In the genomic region with DNA sequence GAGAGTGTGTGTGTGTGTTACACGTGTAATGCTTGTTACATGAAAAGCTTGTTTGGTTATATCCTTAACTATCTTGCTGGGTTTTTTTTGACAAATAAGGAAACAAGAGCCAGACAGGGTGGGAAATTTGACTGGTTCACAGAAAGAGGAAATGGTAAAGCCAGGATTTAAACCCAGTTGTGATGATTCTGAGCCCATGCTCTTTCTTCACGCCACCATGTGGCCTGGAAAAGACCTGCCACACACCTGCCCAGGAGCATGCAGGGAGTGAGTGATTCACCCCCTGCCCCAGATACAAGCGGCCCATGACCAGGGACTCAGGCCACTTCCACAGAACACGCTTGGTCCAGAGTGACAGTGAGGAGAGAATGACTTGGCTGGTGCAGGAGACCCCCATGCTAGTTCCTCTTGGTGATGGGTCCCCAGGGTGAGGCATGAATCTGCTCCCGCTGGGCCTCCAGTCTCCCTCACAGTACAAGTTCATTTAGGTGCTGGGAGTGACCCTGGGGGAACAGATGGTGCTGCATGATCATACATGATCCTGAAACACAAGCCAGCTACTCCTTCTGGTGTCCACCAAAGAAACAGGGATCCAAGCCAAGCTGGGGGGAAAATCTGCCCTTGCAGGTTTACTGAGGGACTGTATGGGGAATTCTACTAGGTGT, we compare ENCODE assay signal across 13 cellular contexts. TPM values are rescaled to one million over a fixed set of nuclear protein-coding genes. Genes with fewer than 3 reads are reported as not detected.
DNase-seq lines count a peak whose midpoint lies in the region; ATAC-seq, FAIRE-seq and TF ChIP-seq lines count a peak whose summit lies in the region.
"Had no signal": no experiment of that assay in that cellular context is flagged by ENCODE, and none has a peak within 500 bp of the region (broad histone marks: within the 10 kb centered on the region; RNA-seq: fewer than 3 reads in every experiment).

No MANE protein-coding gene starts in this region.

- no peak for FAIRE-seq in keratinocyte (lab: Jason Lieb, UNC)
- FAIRE-seq: endometrium had no signal

- peaks cover 6% of the 10 kb centered on the region; the same call in 1 of the 2 replicates for H3K27me3 ChIP-seq in PC-9 (ENCODE audit: insufficient read depth, low read depth)
- H3K27me3 ChIP-seq in keratinocyte (ENCODE audit: control insufficient read depth, extremely low read depth, insufficient read depth, low read length), result no peaks in the 10 kb centered on the region

- H4K20me1 ChIP-seq in PC-9 (ENCODE audit: insufficient read depth) (no peaks in the 10 kb centered on the region), keratinocyte (ENCODE audit: control insufficient read depth, extremely low read depth, insufficient read depth, low read length) (no peaks in the 10 kb centered on the region)

- intact Hi-C loops in CD14-positive monocyte (cut with micrococcal nuclease) (no loop called here), PC-9 (cut with micrococcal nuclease; ENCODE audit: unreplicated experiment) (no loop called here)

- no peaks in the 10 kb centered on the region for H3K9me2 ChIP-seq in PC-9 (ENCODE audit: insufficient read depth)

- dilution Hi-C loops in keratinocyte (cut with MboI; ENCODE audit: extremely low pct_ligation_motif_present, low sequenced_read_pairs), result no loop called here

- H3F3A ChIP-seq in PC-9 (ENCODE audit: insufficient read depth, low read depth), result no peaks in the 10 kb centered on the region

- H3K36me3 ChIP-seq in PC-9 (ENCODE audit: low read depth), result no peaks in the 10 kb centered on the region
- H3K36me3 ChIP-seq in keratinocyte (ENCODE audit: control insufficient read depth in 2 of 2, extremely low read depth in 1 of 2, insufficient read depth in 2 of 2, low read length in 2 of 2), result no peaks in the 10 kb centered on the region

- H3K4me2 ChIP-seq in PC-9 (no peak overlapping the region), keratinocyte (ENCODE audit: control insufficient read depth, extremely low read depth, insufficient read depth, low read depth, low read length) (no peak overlapping the region)

- CTCF ChIA-PET in PC-9 (lab: Charles Lee), result interaction anchor here (0.6 kb wide), 1 partner anchor 89 kb away, joined by 3 read pairs; no protein-coding TSS in a partner anchor

- H2AFZ ChIP-seq in PC-9 (no peak overlapping the region), keratinocyte (ENCODE audit: control insufficient read depth, low read length) (no peak overlapping the region)

- H3K79me2 ChIP-seq in PC-9 (ENCODE audit: low read depth) (no peaks in the 10 kb centered on the region), keratinocyte (ENCODE audit: control insufficient read depth, insufficient read depth, low read length) (no peaks in the 10 kb centered on the region)

- H3K36me3 Mint-ChIP-seq in CD14-positive monocyte, result no peaks in the 10 kb centered on the region
- H3K36me3 Mint-ChIP-seq: activated naive CD8-positive, alpha-beta T cell treated with anti-CD3 and anti-CD28 coated beads, Interleukin-2, amount 10 ng/mL, durations not matched to agents 7 days and 5 days; CD4-positive, CD25-positive, alpha-beta regulatory T cell had no signal

- H3K4me1 ChIP-seq in PC-9 (replicated peaks; ENCODE audit: insufficient read depth), result peaks cover 15% of the 10 kb centered on the region
- H3K4me1 ChIP-seq in keratinocyte (ENCODE audit: control insufficient read depth, extremely low read depth, insufficient read depth, low read length), result peaks cover 13% of the 10 kb centered on the region

- H3K9me3 Mint-ChIP-seq in CD14-positive monocyte, result peaks cover 0 to 2% (median 0%) of the 10 kb centered on the region in 7 donors
- H3K9me3 Mint-ChIP-seq: activated naive CD8-positive, alpha-beta T cell treated with anti-CD3 and anti-CD28 coated beads, Interleukin-2, amount 10 ng/mL, durations not matched to agents 7 days and 5 days; CD4-positive, CD25-positive, alpha-beta regulatory T cell; neural crest cell had no signal

- no peak overlapping the region for H3K4me3 Mint-ChIP-seq in CD14-positive monocyte
- H3K4me3 Mint-ChIP-seq: activated CD8-positive, alpha-beta T cell treated with anti-CD3 and anti-CD28 coated beads, Interleukin-2, amount 10 ng/mL, durations not matched to agents 7 days and 5 days; activated naive CD8-positive, alpha-beta T cell treated with anti-CD3 and anti-CD28 coated beads, Interleukin-2, amount 10 ng/mL, durations not matched to agents 7 days and 5 days; CD4-positive, CD25-positive, alpha-beta regulatory T cell; neural crest cell had no signal

- H3K9ac ChIP-seq in keratinocyte (ENCODE audit: control insufficient read depth, extremely low read depth, insufficient read depth, low read length), result no peak overlapping the region

- H3K4me3 ChIP-seq in PC-9 (no peak overlapping the region), keratinocyte (ENCODE audit: control insufficient read depth in 2 of 3, extremely low read depth in 1 of 3, insufficient read depth in 2 of 3, low read depth in 1 of 3, low read length in 3 of 3) (no peak overlapping the region)

- H3K9me3 ChIP-seq in PC-9 (ENCODE audit: insufficient read depth, low read depth) (no peaks in the 10 kb centered on the region), keratinocyte (ENCODE audit: control insufficient read depth, low read depth, low read length) (no peaks in the 10 kb centered on the region)

- TF ChIP-seq CTCF in CD14-positive monocyte (IDR thresholded peaks at IDR 0.05) (peak; percentile 16), PC-9 (conservative IDR thresholded peaks at IDR 0.05) (peak; percentile 36; the same call in 1 of the 2 replicates), keratinocyte (optimal IDR thresholded peaks at IDR 0.05 in 1 of 3, IDR thresholded peaks at IDR 0.05 in 1 of 3, conservative IDR thresholded peaks at IDR 0.05 in 1 of 3; ENCODE audit: extremely low read depth in 1 of 3, insufficient read depth in 2 of 3, low read length in 3 of 3) (peak; percentile 21 to 42 (median 30))

- H3K27me3 Mint-ChIP-seq in CD14-positive monocyte (ENCODE audit: low read depth in 3 of 3), result peaks cover 12 to 16% (median 14%) of the 10 kb centered on the region in 3 donors

- H3K27ac Mint-ChIP-seq in CD14-positive monocyte, result peak overlapping the region in 1 of 7 donors; percentile 24
- H3K27ac Mint-ChIP-seq: activated CD8-positive, alpha-beta T cell treated with anti-CD3 and anti-CD28 coated beads, Interleukin-2, amount 10 ng/mL, durations not matched to agents 7 days and 5 days; activated naive CD8-positive, alpha-beta T cell treated with anti-CD3 and anti-CD28 coated beads, Interleukin-2, amount 10 ng/mL, durations not matched to agents 7 days and 5 days; CD4-positive, CD25-positive, alpha-beta regulatory T cell had no signal

- ATAC-seq in GM19463 (IDR thresholded peaks at IDR 0.05; ENCODE audit: unreplicated experiment) (peak; percentile 40), GM18520 (IDR thresholded peaks at IDR 0.05; ENCODE audit: unreplicated experiment) (no peak)
- ATAC-seq: activated CD8-positive, alpha-beta T cell treated with anti-CD3 and anti-CD28 coated beads, Interleukin-2, amount 10 ng/mL, durations not matched to agents 7 days and 5 days had no signal

- POLR2A ChIA-PET in PC-9 (lab: Charles Lee; ENCODE audit: unreplicated experiment), result no interaction called here

- no peak overlapping the region for H3K27ac ChIP-seq in PC-9
- H3K27ac ChIP-seq in keratinocyte (ENCODE audit: control insufficient read depth, insufficient read depth, low read length), result no peak overlapping the region

- H3K4me1 Mint-ChIP-seq in CD14-positive monocyte, result peaks cover 7% of the 10 kb centered on the region
- H3K4me1 Mint-ChIP-seq: CD4-positive, CD25-positive, alpha-beta regulatory T cell had no signal

- DNase-seq in CD14-positive monocyte (ENCODE audit: low spot score) (no peak), PC-9 (no peak), keratinocyte (ENCODE audit: low read depth, low spot score) (no peak), occipital lobe (lab: John Stamatoyannopoulos, UW) (no peak), DMS79 (lab: John Stamatoyannopoulos, UW) (no peak)
- DNase-seq in NK-92 treated with Interleukin-12 subunit alpha and Interleukin-12 subunit beta, amount 100 ng/mL, for 24 hours (lab: John Stamatoyannopoulos, UW), result no peak
- DNase-seq: activated CD8-positive, alpha-beta T cell treated with anti-CD3 and anti-CD28 coated beads, Interleukin-2, amount 10 ng/mL, durations not matched to agents 7 days and 5 days; activated naive CD8-positive, alpha-beta T cell treated with anti-CD3 and anti-CD28 coated beads, Interleukin-2, amount 10 ng/mL, durations not matched to agents 7 days and 5 days; CD4-positive, CD25-positive, alpha-beta regulatory T cell had no signal

- H3K9me1 ChIP-seq in keratinocyte (ENCODE audit: control insufficient read depth, extremely low read depth, insufficient read depth, low read length), result no peaks in the 10 kb centered on the region

- BruUV-seq in PC-9 (replicated peaks; lab: Mats Ljungman, UMichigan), result no TSS peak

RNA-seq across cellular contexts. Expression of a gene that starts 21.0 kb away (rescaled TPM):
- under 1 TPM; 0.16 to 0.17 TPM for polyA plus RNA-seq in CD14-positive monocyte
- 0.48 and 0.55 TPM in 2 replicates for total RNA-seq in PC-9 (2021)
- polyA plus RNA-seq in keratinocyte, result 0.91 to 2.3 TPM (median 1.2 TPM) in 3 replicates
- polyA plus RNA-seq in keratinocyte (2011; ENCODE audit: low read depth), result 0.79 TPM
- 2.9 and 4.6 TPM in 2 replicates for polyA plus RNA-seq in keratinocyte (2011; cell fraction: cytosol; rRNA removed)
- 0.85 and 1.3 TPM in 2 replicates for polyA plus RNA-seq in keratinocyte (2011; cell fraction: nucleus; rRNA removed)
- 0.77 and 2.1 TPM in 2 replicates for polyA plus RNA-seq in keratinocyte (2012; ENCODE audit: low replicate concordance)
- polyA minus RNA-seq in keratinocyte, result 0.33 to 3.0 TPM (median 1.9 TPM) in 3 replicates
- 1.2 TPM for polyA minus RNA-seq in keratinocyte (2011; cell fraction: cytosol; rRNA and poly(A)+ RNA removed)
- 0.47 and 0.53 TPM in 2 replicates for polyA minus RNA-seq in keratinocyte (2011; cell fraction: nucleus; rRNA and poly(A)+ RNA removed)
- total RNA-seq in occipital lobe, result 0.16 TPM
- total RNA-seq: CD4-positive, CD25-positive, alpha-beta regulatory T cell had no signal

RNA-seq across cellular contexts. Expression of a gene that starts 45.9 kb away (rescaled TPM):
- polyA plus RNA-seq in CD14-positive monocyte (1 to 10 TPM; 4.0 to 5.0 TPM), keratinocyte (0.91 to 1.5 TPM (median 0.96 TPM) in 3 replicates)
- total RNA-seq in PC-9 (2021) (6.0 and 6.3 TPM in 2 replicates), occipital lobe (6.2 TPM)
- 0.31 TPM for polyA plus RNA-seq in keratinocyte (2011; ENCODE audit: low read depth)
- 0.77 and 1.4 TPM in 2 replicates for polyA plus RNA-seq in keratinocyte (2011; cell fraction: cytosol; rRNA removed)
- polyA plus RNA-seq in keratinocyte (2011; cell fraction: nucleus; rRNA removed), result 1.7 and 2.6 TPM in 2 replicates
- 0.95 and 1.2 TPM in 2 replicates for polyA plus RNA-seq in keratinocyte (2012; ENCODE audit: low replicate concordance)
- 1.3 to 2.3 TPM (median 1.9 TPM) in 3 replicates for polyA minus RNA-seq in keratinocyte
- polyA minus RNA-seq in keratinocyte (2011; cell fraction: cytosol; rRNA and poly(A)+ RNA removed), result 6.3 TPM
- polyA minus RNA-seq in keratinocyte (2011; cell fraction: nucleus; rRNA and poly(A)+ RNA removed), result 1.8 and 2.0 TPM in 2 replicates
